Comparison of ENCODE assay signal across 21 cellular contexts in the genomic region with DNA sequence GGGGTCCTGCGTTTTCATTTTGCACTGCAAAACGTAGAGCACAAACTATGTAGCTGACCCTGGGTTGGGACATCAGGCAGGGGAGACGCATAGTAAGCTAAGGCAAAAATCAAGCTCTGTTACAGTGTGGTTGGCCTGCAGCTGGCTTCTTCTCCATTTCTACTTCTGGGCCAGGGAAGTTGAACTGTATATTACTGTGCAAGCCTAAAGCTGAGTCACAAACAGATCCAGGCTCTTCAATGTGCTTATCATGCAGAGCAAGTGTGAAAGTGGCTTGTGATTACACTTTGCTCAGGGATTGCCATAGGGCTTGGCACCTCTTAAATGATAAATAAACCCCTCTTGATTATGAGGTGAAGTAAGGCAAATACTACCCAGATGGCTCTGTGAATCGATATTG. TPM values are rescaled to one million over a fixed set of nuclear protein-coding genes. Genes with fewer than 3 reads are reported as not detected.
DNase-seq lines count a peak whose midpoint lies in the region; ATAC-seq and TF ChIP-seq lines count a peak whose summit lies in the region.
"Had no signal": no experiment of that assay in that cellular context is flagged by ENCODE, and none has a peak within 500 bp of the region (broad histone marks: within the 10 kb centered on the region; RNA-seq: fewer than 3 reads in every experiment).

No MANE protein-coding gene starts in this region.

- no peaks in the 10 kb centered on the region for H3K79me1 ChIP-seq in mesendoderm (ENCODE audit: low read length)

- peak overlapping the region; percentile 87 for H3K18ac ChIP-seq in mesendoderm (ENCODE audit: low read length)

- no peaks in the 10 kb centered on the region for H3K36me3 Mint-ChIP-seq in dendritic cell treated with granulocyte-macrophage colony-stimulating factor and Interleukin-4, amounts not matched to agents 40 ng/mL and 50 ng/mL, for 4 days (ENCODE audit: low read depth)
- peaks cover 7% of the 10 kb centered on the region for H3K36me3 Mint-ChIP-seq in stimulated activated effector memory CD8-positive, alpha-beta T cell treated with anti-CD3 and anti-CD28 coated beads, Interleukin-12 subunit alpha, Interleukin-12 subunit beta, amount 100 ng/mL, for 72 hours
- H3K36me3 Mint-ChIP-seq: CD14-positive monocyte had no signal

- no peak overlapping the region for H3K27ac ChIP-seq in mesendoderm (ENCODE audit: low read depth, low read length)
- H3K27ac ChIP-seq: adrenal gland, PC-9, VCaP had no signal

- TF ChIP-seq CTCF in NB4 (IDR thresholded peaks at IDR 0.05; ENCODE audit: low read depth, low read length), result no peak

- no peak overlapping the region for H2AK5ac ChIP-seq in mesendoderm (ENCODE audit: low read length)

- H2BK120ac ChIP-seq in mesendoderm (ENCODE audit: low read depth, low read length), result no peak overlapping the region

- H4K8ac ChIP-seq in mesendoderm (ENCODE audit: low read depth, low read length), result no peak overlapping the region

- no peak overlapping the region for H3K23ac ChIP-seq in mesendoderm (ENCODE audit: low read length)

- H3K9ac ChIP-seq in mesendoderm (ENCODE audit: low read length), result no peak overlapping the region

- no peaks in the 10 kb centered on the region for H3K4me1 ChIP-seq in mesendoderm (ENCODE audit: control insufficient read depth, low read depth, low read length)
- H3K4me1 ChIP-seq: adrenal gland had no signal

- H3K27me3 ChIP-seq in mesendoderm (ENCODE audit: insufficient read depth, low read length, poor library complexity), result no peaks in the 10 kb centered on the region
- H3K27me3 ChIP-seq: adrenal gland had no signal

- H3K4me2 ChIP-seq in mesendoderm (ENCODE audit: low read length), result no peak overlapping the region
- H3K4me2 ChIP-seq: PC-9 had no signal

- no peak overlapping the region for H4K5ac ChIP-seq in mesendoderm (ENCODE audit: low read length)

- H3K4ac ChIP-seq in mesendoderm (ENCODE audit: low read depth, low read length), result no peak overlapping the region

- H3K56ac ChIP-seq in mesendoderm (ENCODE audit: low read length), result no peak overlapping the region

- no peak for TF ChIP-seq POLR2A in NB4 (IDR thresholded peaks at IDR 0.05; ENCODE audit: extremely low read depth, insufficient read length)

- intact Hi-C loops in dendritic cell treated with granulocyte-macrophage colony-stimulating factor and Interleukin-4, amounts not matched to agents 40 ng/mL and 50 ng/mL, for 4 days (cut with micrococcal nuclease), result no loop called here

- H3K4me3 Mint-ChIP-seq in dendritic cell treated with granulocyte-macrophage colony-stimulating factor and Interleukin-4, amounts not matched to agents 40 ng/mL and 50 ng/mL, for 4 days, result no peak overlapping the region
- no peak overlapping the region for H3K4me3 Mint-ChIP-seq in stimulated activated effector memory CD8-positive, alpha-beta T cell treated with anti-CD3 and anti-CD28 coated beads, Interleukin-12 subunit alpha, Interleukin-12 subunit beta, amount 100 ng/mL, for 72 hours
- H3K4me3 Mint-ChIP-seq: CD14-positive monocyte; central memory CD8-positive, alpha-beta T cell; nephron had no signal

- H3K4me3 ChIP-seq in NB4 (ENCODE audit: low read depth, low read length), result no peak overlapping the region
- no peak overlapping the region for H3K4me3 ChIP-seq in mesendoderm (ENCODE audit: low read length)
- H3K4me3 ChIP-seq: adrenal gland, PC-9 had no signal

- ATAC-seq in stimulated activated effector memory CD8-positive, alpha-beta T cell treated with anti-CD3 and anti-CD28 coated beads, Interleukin-12 subunit alpha, Interleukin-12 subunit beta, amount 100 ng/mL, for 72 hours, result no peak
- ATAC-seq in HG02678 (IDR thresholded peaks at IDR 0.05; ENCODE audit: unreplicated experiment), result no peak

- peaks cover 4% of the 10 kb centered on the region for H3K27me3 Mint-ChIP-seq in dendritic cell treated with granulocyte-macrophage colony-stimulating factor and Interleukin-4, amounts not matched to agents 40 ng/mL and 50 ng/mL, for 4 days
- H3K27me3 Mint-ChIP-seq: central memory CD8-positive, alpha-beta T cell had no signal

- H2BK15ac ChIP-seq in mesendoderm (replicated peaks; ENCODE audit: low read depth), result no peak overlapping the region

- WGBS in mesendoderm (ENCODE audit: extremely low coverage, insufficient coverage, low lambda C conversion rate), result no CpG with 5 or more reads among the region's 4 CpGs

- peak; percentile 71 for DNase-seq in NCI-H2107 treated with DMSO at 0.1 percent for 48 hours (lab: John Stamatoyannopoulos, UW; ENCODE audit: unreplicated experiment)
- no peak for DNase-seq in NCI-H2107 (lab: John Stamatoyannopoulos, UW)
- peak; percentile 68 for DNase-seq in NB4 (ENCODE audit: low read depth)
- no peak for DNase-seq in mesendoderm
- no peak for DNase-seq in stimulated activated effector memory CD8-positive, alpha-beta T cell treated with anti-CD3 and anti-CD28 coated beads, Interleukin-12 subunit alpha, Interleukin-12 subunit beta, amount 100 ng/mL, for 72 hours (ENCODE audit: low spot score in 2 of 2)
- no peak for DNase-seq in OCI-M2 (lab: John Stamatoyannopoulos, UW; ENCODE audit: unreplicated experiment)
- DNase-seq: adrenal gland; DMS53; mammary epithelial cell; NCI-H1436 treated with DMSO at 0.1 percent for 48 hours; NCI-H446 treated with DMSO at 0.1 percent for 48 hours; stimulated activated CD4-positive, alpha-beta T cell treated with anti-CD3 and anti-CD28 coated beads, Interleukin-12 subunit alpha, Interleukin-12 subunit beta, amount 100 ng/mL, for 4 hours; stimulated activated naive CD4-positive, alpha-beta T cell treated with Interleukin-2 at 50 U/mL for 16 hours had no signal

- peaks cover 34% of the 10 kb centered on the region for H3K4me1 Mint-ChIP-seq in dendritic cell treated with granulocyte-macrophage colony-stimulating factor and Interleukin-4, amounts not matched to agents 40 ng/mL and 50 ng/mL, for 4 days (ENCODE audit: low read depth)
- H3K4me1 Mint-ChIP-seq in stimulated activated effector memory CD8-positive, alpha-beta T cell treated with anti-CD3 and anti-CD28 coated beads, Interleukin-12 subunit alpha, Interleukin-12 subunit beta, amount 100 ng/mL, for 72 hours, result peaks cover 32% of the 10 kb centered on the region

- no peak overlapping the region for H2BK5ac ChIP-seq in mesendoderm (ENCODE audit: low read length)

- H3K79me2 ChIP-seq in mesendoderm (ENCODE audit: control insufficient read depth, insufficient read depth, low read length), result no peaks in the 10 kb centered on the region

- H3K9me3 Mint-ChIP-seq in dendritic cell treated with granulocyte-macrophage colony-stimulating factor and Interleukin-4, amounts not matched to agents 40 ng/mL and 50 ng/mL, for 4 days, result no peaks in the 10 kb centered on the region
- H3K9me3 Mint-ChIP-seq in stimulated activated effector memory CD8-positive, alpha-beta T cell treated with anti-CD3 and anti-CD28 coated beads, Interleukin-12 subunit alpha, Interleukin-12 subunit beta, amount 100 ng/mL, for 72 hours, result no peaks in the 10 kb centered on the region
- H3K9me3 Mint-ChIP-seq: central memory CD8-positive, alpha-beta T cell had no signal

- peak overlapping the region; percentile 46 for H3K27ac Mint-ChIP-seq in dendritic cell treated with granulocyte-macrophage colony-stimulating factor and Interleukin-4, amounts not matched to agents 40 ng/mL and 50 ng/mL, for 4 days
- H3K27ac Mint-ChIP-seq in stimulated activated effector memory CD8-positive, alpha-beta T cell treated with anti-CD3 and anti-CD28 coated beads, Interleukin-12 subunit alpha, Interleukin-12 subunit beta, amount 100 ng/mL, for 72 hours, result no peak overlapping the region
- H3K27ac Mint-ChIP-seq: CD14-positive monocyte, nephron had no signal

- H3K36me3 ChIP-seq in mesendoderm (ENCODE audit: control insufficient read depth, insufficient read depth, low read length), result no peaks in the 10 kb centered on the region
- H3K36me3 ChIP-seq: adrenal gland had no signal

RNA-seq across cellular contexts. Expression of a gene that starts 40.4 kb away (rescaled TPM):
- 0.24 TPM for polyA plus RNA-seq in mesendoderm (2013, experiment 1 of 2)
- 0.22 TPM for polyA plus RNA-seq in mesendoderm (2013, experiment 2 of 2)
- polyA plus RNA-seq: CD14-positive monocyte, urinary bladder had no signal

Comparison
In these comparisons a context has a peak if more than half of its experiments do, and no peak if none do; other contexts are left out.
1. DNase-seq: peak in NCI-H2107 treated with DMSO at 0.1 percent for 48 hours (single experiment) and NB4 (single experiment); none in NCI-H2107 (single experiment), mesendoderm (single experiment), stimulated activated effector memory CD8-positive, alpha-beta T cell treated with anti-CD3 and anti-CD28 coated beads, Interleukin-12 subunit alpha, Interleukin-12 subunit beta, amount 100 ng/mL, for 72 hours (0 of 2) and OCI-M2 (single experiment).